ENCODE assay signal across 14 cellular contexts in genomic region chr18:515156-515815, GRCh38. TPM values are rescaled to one million over a fixed set of nuclear protein-coding genes. Genes with fewer than 3 reads are reported as not detected.
"Had no signal": no experiment of that assay in that cellular context is flagged by ENCODE, and none has a peak within 500 bp of the region (broad histone marks: within the 10 kb centered on the region; RNA-seq: fewer than 3 reads in every experiment).

No MANE protein-coding gene starts in this region.

- ATAC-seq: activated CD8-positive, alpha-beta memory T cell treated with anti-CD3 and anti-CD28 coated beads, Interleukin-2, amount 10 ng/mL, durations not matched to agents 7 days and 5 days; gastrocnemius medialis; heart right ventricle had no signal

- H3K4me3 ChIP-seq: gastrocnemius medialis, heart right ventricle, left ventricle myocardium inferior, skin epidermis, stomach had no signal

- H3K36me3 Mint-ChIP-seq: activated CD8-positive, alpha-beta memory T cell treated with anti-CD3 and anti-CD28 coated beads, Interleukin-2, amount 10 ng/mL, durations not matched to agents 7 days and 5 days; activated naive CD8-positive, alpha-beta T cell treated with anti-CD3 and anti-CD28 coated beads, Interleukin-2, amount 10 ng/mL, durations not matched to agents 7 days and 5 days had no signal

- H3K27ac Mint-ChIP-seq: activated CD8-positive, alpha-beta memory T cell treated with anti-CD3 and anti-CD28 coated beads, Interleukin-2, amount 10 ng/mL, durations not matched to agents 7 days and 5 days; activated naive CD8-positive, alpha-beta T cell treated with anti-CD3 and anti-CD28 coated beads, Interleukin-2, amount 10 ng/mL, durations not matched to agents 7 days and 5 days; activated T-cell treated with anti-CD3 and anti-CD28 coated beads, Interleukin-2, amount 50 U/mL, for 24 hours; mesothelial cell of epicardium had no signal

- H3K9me3 ChIP-seq: gastrocnemius medialis, heart right ventricle, left ventricle myocardium inferior, stomach had no signal

- H3K27me3 ChIP-seq: gastrocnemius medialis, heart right ventricle, stomach had no signal

- DNase-seq: activated CD4-positive, alpha-beta T cell treated with anti-CD3 and anti-CD28 coated beads for 1 hour; activated CD4-positive, alpha-beta T cell treated with anti-CD3 and anti-CD28 coated beads, Interleukin-2, amount 50 U/mL, for 48 hours; activated CD8-positive, alpha-beta memory T cell treated with anti-CD3 and anti-CD28 coated beads, Interleukin-2, amount 10 ng/mL, durations not matched to agents 7 days and 5 days; activated effector memory CD4-positive, alpha-beta T cell treated with Interleukin-2 at 50 U/mL for 16 hours; activated naive CD8-positive, alpha-beta T cell treated with anti-CD3 and anti-CD28 coated beads, Interleukin-2, amount 10 ng/mL, durations not matched to agents 7 days and 5 days; activated T-cell treated with anti-CD3 and anti-CD28 coated beads, Interleukin-2, amount 50 U/mL, for 24 hours; gastrocnemius medialis; heart right ventricle; kidney; left ventricle myocardium inferior; stomach had no signal

- H3K4me3 Mint-ChIP-seq: activated CD8-positive, alpha-beta memory T cell treated with anti-CD3 and anti-CD28 coated beads, Interleukin-2, amount 10 ng/mL, durations not matched to agents 7 days and 5 days; activated naive CD8-positive, alpha-beta T cell treated with anti-CD3 and anti-CD28 coated beads, Interleukin-2, amount 10 ng/mL, durations not matched to agents 7 days and 5 days; activated T-cell treated with anti-CD3 and anti-CD28 coated beads, Interleukin-2, amount 50 U/mL, for 24 hours; mesothelial cell of epicardium had no signal

- FAIRE-seq: astrocyte, kidney had no signal

- H3K36me3 ChIP-seq: gastrocnemius medialis, heart right ventricle, left ventricle myocardium inferior, stomach had no signal

- H3K4me1 Mint-ChIP-seq: activated naive CD8-positive, alpha-beta T cell treated with anti-CD3 and anti-CD28 coated beads, Interleukin-2, amount 10 ng/mL, durations not matched to agents 7 days and 5 days had no signal

- H3K27ac ChIP-seq: gastrocnemius medialis, heart right ventricle, left ventricle myocardium inferior, skin epidermis, stomach had no signal

- H3K4me1 ChIP-seq: gastrocnemius medialis had no signal

- H3K27me3 Mint-ChIP-seq: activated CD8-positive, alpha-beta memory T cell treated with anti-CD3 and anti-CD28 coated beads, Interleukin-2, amount 10 ng/mL, durations not matched to agents 7 days and 5 days; activated naive CD8-positive, alpha-beta T cell treated with anti-CD3 and anti-CD28 coated beads, Interleukin-2, amount 10 ng/mL, durations not matched to agents 7 days and 5 days; activated T-cell treated with anti-CD3 and anti-CD28 coated beads, Interleukin-2, amount 50 U/mL, for 24 hours had no signal

RNA-seq across cellular contexts. Expression of gene COLEC12, which starts 14.8 kb away (rescaled TPM):
- total RNA-seq: activated CD8-positive, alpha-beta memory T cell treated with anti-CD3 and anti-CD28 coated beads, Interleukin-2, amount 10 ng/mL, durations not matched to agents 7 days and 5 days had no signal
